ENCODE assay signal across 1 cellular context in the genomic region with DNA sequence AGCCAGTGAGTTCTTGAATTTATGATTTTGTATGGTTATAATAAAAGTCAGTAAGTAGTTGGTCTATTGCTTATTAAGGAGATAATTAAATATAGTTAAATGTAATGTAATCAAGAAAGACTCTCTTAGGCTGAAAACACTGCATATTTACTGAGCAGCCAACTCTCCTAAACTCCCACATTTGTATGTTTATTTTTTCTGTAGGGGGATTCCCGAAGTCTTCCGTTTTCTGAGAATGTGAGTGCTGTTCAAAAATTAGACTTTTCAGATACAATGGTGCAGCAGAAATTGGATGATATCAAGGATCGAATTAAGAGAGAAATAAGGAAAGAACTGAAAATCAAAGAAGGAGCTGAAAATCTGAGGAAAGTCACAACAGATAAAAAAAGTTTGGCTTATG.
TF ChIP-seq lines count a peak whose summit lies in the region.

No MANE protein-coding gene starts in this region.

TF ChIP-seq in A549, 52 proteins besides CTCF, POLR2A, EP300 and RAD21:
- TF ChIP-seq RARB (CRISPR knock-in tag; IDR thresholded peaks at IDR 0.05) (no peak), MAFK (IDR thresholded peaks at IDR 0.05; ENCODE audit: partially characterized antibody) (no peak), HEYL (CRISPR knock-in tag; IDR thresholded peaks at IDR 0.05) (no peak), EHMT2 (IDR thresholded peaks at IDR 0.05; ENCODE audit: low read depth) (no peak), ELK1 (IDR thresholded peaks at IDR 0.05; ENCODE audit: low read depth, low read length) (no peak), HDAC2 (IDR thresholded peaks at IDR 0.05) (no peak), NFE2L2 (conservative IDR thresholded peaks at IDR 0.05; ENCODE audit: low read length) (no peak), ESRRA (IDR thresholded peaks at IDR 0.05; ENCODE audit: borderline replicate concordance, low read length) (no peak), JUN (IDR thresholded peaks at IDR 0.05) (no peak), TP53 (CRISPR knock-in tag; IDR thresholded peaks at IDR 0.05) (no peak), REST (IDR thresholded peaks at IDR 0.05) (no peak), ZNF302 (CRISPR knock-in tag; IDR thresholded peaks at IDR 0.05) (no peak), ATOH8 (CRISPR knock-in tag; IDR thresholded peaks at IDR 0.05; ENCODE audit: low read depth) (no peak), RFX5 (IDR thresholded peaks at IDR 0.05) (no peak), ZFP36 (IDR thresholded peaks at IDR 0.05; ENCODE audit: borderline replicate concordance, partially characterized antibody) (no peak), CBX8 (IDR thresholded peaks at IDR 0.05) (no peak)
- TF ChIP-seq, protein P1, sequence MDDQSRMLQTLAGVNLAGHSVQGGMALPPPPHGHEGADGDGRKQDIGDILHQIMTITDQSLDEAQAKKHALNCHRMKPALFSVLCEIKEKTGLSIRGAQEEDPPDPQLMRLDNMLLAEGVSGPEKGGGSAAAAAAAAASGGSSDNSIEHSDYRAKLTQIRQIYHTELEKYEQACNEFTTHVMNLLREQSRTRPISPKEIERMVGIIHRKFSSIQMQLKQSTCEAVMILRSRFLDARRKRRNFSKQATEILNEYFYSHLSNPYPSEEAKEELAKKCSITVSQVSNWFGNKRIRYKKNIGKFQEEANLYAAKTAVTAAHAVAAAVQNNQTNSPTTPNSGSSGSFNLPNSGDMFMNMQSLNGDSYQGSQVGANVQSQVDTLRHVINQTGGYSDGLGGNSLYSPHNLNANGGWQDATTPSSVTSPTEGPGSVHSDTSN (IDR thresholded peaks at IDR 0.05): no peak
TF ChIP-seq in A549: peak in this region for 0.
